In the genomic region with DNA sequence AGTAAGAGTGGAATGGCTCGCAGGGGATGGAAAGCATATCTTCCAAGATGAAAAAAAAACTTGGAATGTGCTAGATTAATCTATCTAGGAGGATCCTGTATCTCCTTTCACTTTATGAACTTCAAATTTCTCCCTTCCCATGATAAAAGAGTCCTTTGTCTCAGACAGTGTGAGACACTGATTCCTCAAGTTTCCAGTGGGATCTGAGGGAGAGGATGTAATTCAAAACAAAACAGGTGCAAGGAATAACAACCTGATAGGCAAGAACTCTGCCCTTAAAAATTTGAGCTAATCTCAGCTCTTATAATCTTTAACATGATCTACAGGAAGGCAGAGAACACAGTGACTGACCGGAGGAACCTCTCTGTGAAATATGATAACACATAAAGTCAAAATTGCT, we compare ENCODE assay signal across 18 cellular contexts.
"Had no signal": no experiment of that assay in that cellular context is flagged by ENCODE, and none has a peak within 500 bp of the region (broad histone marks: within the 10 kb centered on the region; RNA-seq: fewer than 3 reads in every experiment).

No MANE protein-coding gene starts in this region.

- H3K27ac Mint-ChIP-seq: activated naive CD4-positive, alpha-beta T cell treated with anti-CD3 and anti-CD28 coated beads for 36 hours; nephron progenitor cell; progenitor cell of endocrine pancreas; stimulated activated effector memory CD8-positive, alpha-beta T cell treated with anti-CD3 and anti-CD28 coated beads, Interleukin-12 subunit alpha, Interleukin-12 subunit beta, amount 100 ng/mL, for 72 hours; T-cell had no signal

- H3K4me1 Mint-ChIP-seq: nephron progenitor cell had no signal

- DNase-seq: activated CD4-positive, alpha-beta T cell treated with anti-CD3 and anti-CD28 coated beads, Interleukin-2, amount 50 U/mL, for 1 hour; activated CD4-positive, CD25-positive, alpha-beta regulatory T cell treated with anti-CD3 and anti-CD28 coated beads, Interleukin-2, amount 50 U/mL, for 72 hours; activated CD8-positive, alpha-beta memory T cell treated with anti-CD3 and anti-CD28 coated beads, Interleukin-2, amount 50 U/mL, for 4 hours; activated naive CD4-positive, alpha-beta T cell treated with anti-CD3 and anti-CD28 coated beads for 36 hours; activated T-cell treated with anti-CD3 and anti-CD28 coated beads, Interleukin-2, amount 50 U/mL, for 4 hours; body of pancreas; dorsolateral prefrontal cortex; mesenchymal stem cell; nephron progenitor cell; nucleus accumbens; stimulated activated CD4-positive, alpha-beta T cell treated with anti-CD3 and anti-CD28 coated beads, Interleukin-4, amount 100 ng/mL, for 24 hours; T-cell; T-helper 9 cell had no signal

- H3K27me3 Mint-ChIP-seq: progenitor cell of endocrine pancreas, T-cell had no signal

- H3K4me2 ChIP-seq: smooth muscle cell had no signal

- H3K27me3 ChIP-seq: body of pancreas, dorsolateral prefrontal cortex had no signal

- H3K9me3 ChIP-seq: body of pancreas, thoracic aorta had no signal

- H3K4me3 ChIP-seq: body of pancreas, dorsolateral prefrontal cortex, smooth muscle cell, thoracic aorta had no signal

- H3K4me3 Mint-ChIP-seq: activated naive CD4-positive, alpha-beta T cell treated with anti-CD3 and anti-CD28 coated beads for 36 hours; activated T-cell treated with anti-CD3 and anti-CD28 coated beads, Interleukin-2, amount 50 U/mL, for 4 hours; nephron progenitor cell; stimulated activated effector memory CD8-positive, alpha-beta T cell treated with anti-CD3 and anti-CD28 coated beads, Interleukin-12 subunit alpha, Interleukin-12 subunit beta, amount 100 ng/mL, for 72 hours; T-cell had no signal

- H3K27ac ChIP-seq: body of pancreas had no signal

- H3K36me3 ChIP-seq: thoracic aorta had no signal

- ATAC-seq: activated T-cell treated with anti-CD3 and anti-CD28 coated beads, Interleukin-2, amount 50 U/mL, for 4 hours; body of pancreas; right cardiac atrium; stimulated activated effector memory CD8-positive, alpha-beta T cell treated with anti-CD3 and anti-CD28 coated beads, Interleukin-12 subunit alpha, Interleukin-12 subunit beta, amount 100 ng/mL, for 72 hours had no signal

- H3K9me3 Mint-ChIP-seq: activated naive CD4-positive, alpha-beta T cell treated with anti-CD3 and anti-CD28 coated beads for 36 hours; activated T-cell treated with anti-CD3 and anti-CD28 coated beads, Interleukin-2, amount 50 U/mL, for 4 hours; nephron progenitor cell; stimulated activated effector memory CD8-positive, alpha-beta T cell treated with anti-CD3 and anti-CD28 coated beads, Interleukin-12 subunit alpha, Interleukin-12 subunit beta, amount 100 ng/mL, for 72 hours; T-cell had no signal
